ENCODE assay signal across 8 cellular contexts in the genomic region with DNA sequence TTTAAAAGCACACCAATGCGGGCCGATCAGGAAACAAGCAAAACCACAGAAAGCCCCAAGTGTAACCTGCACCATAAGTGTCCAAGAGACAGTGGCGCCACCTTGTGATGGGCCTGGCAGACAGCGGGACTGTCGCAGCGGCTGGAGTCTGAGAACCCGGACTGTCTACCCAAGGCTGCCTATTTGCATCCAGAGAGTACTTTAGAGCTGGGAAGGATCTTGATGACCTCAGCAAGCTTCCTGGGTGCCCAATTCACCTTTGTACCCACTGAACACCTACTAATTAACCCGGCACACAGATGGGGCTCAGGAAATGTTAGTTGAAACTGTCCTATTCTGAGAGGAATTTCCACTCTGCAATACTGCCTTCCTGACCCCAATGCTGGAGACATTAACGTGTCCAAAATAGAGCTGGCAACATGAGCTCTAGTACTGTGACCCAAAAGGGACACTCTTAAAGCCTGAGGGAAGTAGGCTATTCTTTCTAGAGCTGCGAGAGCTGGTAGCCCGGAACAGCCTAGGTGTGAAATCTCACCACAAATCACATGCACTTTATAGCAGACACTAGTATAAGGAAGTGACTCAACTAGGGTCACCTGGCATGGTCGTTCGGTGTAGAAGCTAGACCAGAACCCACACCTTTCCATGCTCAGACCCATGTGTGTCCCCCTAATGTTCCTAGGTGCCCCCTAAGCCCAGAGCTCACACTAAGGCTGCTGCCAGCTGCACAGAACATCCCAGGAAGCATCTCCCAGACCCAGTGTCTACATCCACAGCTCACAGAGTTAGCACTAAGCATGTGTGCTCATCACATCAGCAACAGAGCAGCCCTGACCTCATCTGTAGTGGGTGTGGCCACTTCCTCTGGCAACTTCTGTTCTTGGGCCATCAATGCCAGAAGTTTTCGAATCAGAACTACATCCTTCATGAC. TPM values are rescaled to one million over a fixed set of nuclear protein-coding genes. Genes with fewer than 3 reads are reported as not detected.
DNase-seq lines count a peak whose midpoint lies in the region; ATAC-seq lines count a peak whose summit lies in the region.

No MANE protein-coding gene starts in this region.

- peak overlapping the region; percentile 72 for H3K4me2 ChIP-seq in BLaER1

- peak; percentile 19 for DNase-seq in NCI-H510A (lab: John Stamatoyannopoulos, UW)
- peak; percentile 81 to 85 for DNase-seq in activated CD4-positive, alpha-beta T cell treated with anti-CD3 and anti-CD28 coated beads, Interleukin-2, amount 50 U/mL, for 48 hours
- DNase-seq in dermis microvascular lymphatic vessel endothelial cell (ENCODE audit: low read depth in 2 of 2): peak; percentile 40 to 74
- peak; percentile 85 for DNase-seq in medulla oblongata (ENCODE audit: extremely low spot score)
- peak; percentile 41 to 54 for DNase-seq in stimulated activated CD8-positive, alpha-beta memory T cell treated with anti-CD3 and anti-CD28 coated beads, Interleukin-15, amount 100 ng/mL, for 4 hours (ENCODE audit: low read depth in 2 of 2)

- peaks cover 93% of the 10 kb centered on the region for H3K36me3 ChIP-seq in BLaER1

- peaks cover 24% of the 10 kb centered on the region for H4K20me1 ChIP-seq in BLaER1

- peaks cover 44% of the 10 kb centered on the region for H3K4me1 ChIP-seq in BLaER1

- no peak overlapping the region for H3K27ac ChIP-seq in BLaER1

- ATAC-seq in GM18909 (IDR thresholded peaks at IDR 0.05; ENCODE audit: poor library complexity, unreplicated experiment): peak; percentile 88
- ATAC-seq in HG03135 (IDR thresholded peaks at IDR 0.05; ENCODE audit: unreplicated experiment): peak; percentile 74

- H3K27me3 ChIP-seq in BLaER1: no peaks in the 10 kb centered on the region

- no peak overlapping the region for H3K4me3 ChIP-seq in BLaER1

- H3K9ac ChIP-seq in BLaER1: no peak overlapping the region

- H3K9me3 ChIP-seq in BLaER1: no peaks in the 10 kb centered on the region

RNA-seq across cellular contexts. Expression of gene POLR1A, which starts 25.4 kb away (rescaled TPM):
- total RNA-seq in dermis microvascular lymphatic vessel endothelial cell: 9.2 and 12.3 TPM in 2 replicates

RNA-seq across cellular contexts. Expression of gene PTCD3, which starts 25.8 kb away (rescaled TPM):
- 37.1 and 43.7 TPM in 2 replicates for total RNA-seq in dermis microvascular lymphatic vessel endothelial cell

Comparison
In these comparisons a context has a peak if more than half of its experiments do, and no peak if none do; other contexts are left out.
1. DNase-seq: peak in every context shown above with its lines; median percentile 85 in medulla oblongata; 83 in activated CD4-positive, alpha-beta T cell treated with anti-CD3 and anti-CD28 coated beads, Interleukin-2, amount 50 U/mL, for 48 hours; 57 in dermis microvascular lymphatic vessel endothelial cell; 48 in stimulated activated CD8-positive, alpha-beta memory T cell treated with anti-CD3 and anti-CD28 coated beads, Interleukin-15, amount 100 ng/mL, for 4 hours; 19 in NCI-H510A.